8 cellular contexts compared by ENCODE assay signal in the genomic region with DNA sequence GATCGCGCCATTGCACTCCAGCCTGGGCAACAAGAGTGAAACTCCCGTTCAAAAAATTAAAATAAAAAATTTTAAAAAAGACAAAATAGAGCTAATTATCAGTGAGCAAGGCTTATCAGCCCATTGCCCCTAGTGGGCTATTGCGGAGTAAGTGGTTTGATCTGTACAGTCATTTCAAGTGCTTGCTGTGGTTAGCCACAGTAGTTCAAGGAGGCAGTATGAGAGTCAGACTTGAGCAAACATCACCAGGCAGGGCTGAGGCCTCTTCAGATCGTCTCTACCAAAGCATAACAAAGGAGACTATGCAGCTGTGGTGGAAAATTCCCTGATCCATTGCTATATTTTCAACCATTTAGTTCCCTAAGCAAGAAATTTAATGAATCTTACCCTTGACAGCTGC. TPM values are rescaled to one million over a fixed set of nuclear protein-coding genes. Genes with fewer than 3 reads are reported as not detected.
A peak's percentile ranks its signal among the peaks of the same experiment; 100 is the strongest.
DNase-seq lines count a peak whose midpoint lies in the region; ATAC-seq, FAIRE-seq and TF ChIP-seq lines count a peak whose summit lies in the region.

No MANE protein-coding gene starts in this region.

- peaks cover 0 to 13% (median 0%) of the 10 kb centered on the region in 3 donors for H3K36me3 Mint-ChIP-seq in CD8-positive, alpha-beta memory T cell
- H3K36me3 Mint-ChIP-seq in MCF 10A (ENCODE audit: insufficient read depth, unreplicated experiment): peaks cover 10% of the 10 kb centered on the region

- BruUV-seq in MCF 10A (replicated peaks; lab: Mats Ljungman, UMichigan): no TSS peak

- no peak overlapping the region for H3K4me3 ChIP-seq in CD8-positive, alpha-beta memory T cell (ENCODE audit: low read length)
- no peak overlapping the region for H3K4me3 ChIP-seq in Peyer's patch

- FAIRE-seq in urothelium cell line (lab: Jason Lieb, UNC): no peak

- H3K4me3 Mint-ChIP-seq in CD8-positive, alpha-beta memory T cell: peak overlapping the region in 3 of 7 donors; percentile 9 to 39 (median 17)
- H3K4me3 Mint-ChIP-seq in MCF 10A (ENCODE audit: unreplicated experiment): no peak overlapping the region

- no peak overlapping the region for H3K27ac ChIP-seq in CD8-positive, alpha-beta memory T cell (ENCODE audit: low read depth, low read length)
- H3K27ac ChIP-seq in Peyer's patch: no peak overlapping the region
- H3K27ac ChIP-seq in caudate nucleus (ENCODE audit: low read depth, low read length): no peak overlapping the region

- no peaks in the 10 kb centered on the region for H3K27me3 ChIP-seq in CD8-positive, alpha-beta memory T cell (ENCODE audit: insufficient read depth, low read length, poor library complexity, severe bottlenecking)
- H3K27me3 ChIP-seq in Peyer's patch: no peaks in the 10 kb centered on the region

- CTCF ChIA-PET in CD8-positive, alpha-beta memory T cell (lab: Charles Lee): interaction anchor here (0.8 to 1.8 kb wide), 5 partner anchors 10 to 539 kb away, joined by 3 to 17 read pairs (median 4); no protein-coding TSS in a partner anchor
- CTCF ChIA-PET in MCF 10A (lab: Yijun Ruan, JAX): interaction anchor here (1.1 to 1.7 kb wide), 3 partner anchors 10 to 91 kb away, joined by 3 to 4 read pairs (median 3); no protein-coding TSS in a partner anchor

- no peaks in the 10 kb centered on the region for H3K36me3 ChIP-seq in CD8-positive, alpha-beta memory T cell (ENCODE audit: insufficient read depth, low read length)
- H3K36me3 ChIP-seq in Peyer's patch: no peaks in the 10 kb centered on the region

- H3K4me1 Mint-ChIP-seq in CD8-positive, alpha-beta memory T cell: peaks cover 29 to 48% (median 41%) of the 10 kb centered on the region in 3 donors
- peaks cover 18% of the 10 kb centered on the region for H3K4me1 Mint-ChIP-seq in MCF 10A (ENCODE audit: insufficient read depth, unreplicated experiment)

- POLR2A ChIA-PET in CD8-positive, alpha-beta memory T cell (lab: Charles Lee): no interaction called here
- POLR2A ChIA-PET in MCF 10A (lab: Yijun Ruan, JAX): interaction anchor here (8.5 kb wide), 1 partner anchor 8 kb away, joined by 217 read pairs; a partner anchor contains a TSS

- peaks cover 14 to 21% of the 10 kb centered on the region in 2 donors for H3K27me3 Mint-ChIP-seq in CD8-positive, alpha-beta memory T cell
- H3K27me3 Mint-ChIP-seq in MCF 10A (ENCODE audit: insufficient read depth, unreplicated experiment): no peaks in the 10 kb centered on the region

- no peak for TF ChIP-seq POLR2A in Peyer's patch (IDR thresholded peaks at IDR 0.05)

- peak in 1 of 6 experiments; percentile 12 for TF ChIP-seq CTCF in Peyer's patch (IDR thresholded peaks at IDR 0.05)
- no peak for TF ChIP-seq CTCF in MCF 10A (IDR thresholded peaks at IDR 0.05; ENCODE audit: unreplicated experiment)

- H3K27ac Mint-ChIP-seq in CD8-positive, alpha-beta memory T cell: peak overlapping the region in 7 of 8 donors; percentile 10 to 48 (median 39)
- no peak overlapping the region for H3K27ac Mint-ChIP-seq in MCF 10A (ENCODE audit: low read depth, unreplicated experiment)

- ATAC-seq in GM19043 (IDR thresholded peaks at IDR 0.05; ENCODE audit: low read depth, unreplicated experiment): peak; percentile 94
- ATAC-seq in HG03097 (IDR thresholded peaks at IDR 0.05; ENCODE audit: low FRiP score, unreplicated experiment): peak; percentile 85

- intact Hi-C loops in MCF 10A (cut with micrococcal nuclease): no loop called here

- DNase-seq in CD8-positive, alpha-beta memory T cell: peak in 3 of 5 donors; percentile 48 to 78 (median 61)
- DNase-seq in Peyer's patch (peak in 2 of 3 donors; percentile 39 to 57), dermis blood vessel endothelial cell (peak; percentile 21), urothelium cell line (ENCODE audit: low spot score) (peak; percentile 66), caudate nucleus (lab: John Stamatoyannopoulos, UW) (no peak), MCF 10A (ENCODE audit: unreplicated experiment) (no peak)

- peaks cover 26% of the 10 kb centered on the region for H3K4me1 ChIP-seq in CD8-positive, alpha-beta memory T cell (ENCODE audit: insufficient read depth, low read length)
- H3K4me1 ChIP-seq in Peyer's patch: peaks cover 0 to 13% (median 7%) of the 10 kb centered on the region in 4 donors

- H3K9me3 Mint-ChIP-seq in CD8-positive, alpha-beta memory T cell: no peaks in the 10 kb centered on the region
- no peaks in the 10 kb centered on the region for H3K9me3 Mint-ChIP-seq in MCF 10A (ENCODE audit: unreplicated experiment)

- H3K9me3 ChIP-seq in CD8-positive, alpha-beta memory T cell (ENCODE audit: low read length): no peaks in the 10 kb centered on the region
- H3K9me3 ChIP-seq in Peyer's patch: no peaks in the 10 kb centered on the region

RNA-seq across cellular contexts. Expression of a gene that starts 4.3 kb away (rescaled TPM):
- total RNA-seq in CD8-positive, alpha-beta memory T cell: 1 to 10 TPM; 3.7 to 4.2 TPM
- 4.3 TPM for polyA plus RNA-seq in CD8-positive, alpha-beta memory T cell
- total RNA-seq in Peyer's patch (10 to 100 TPM; 52.7 to 70.1 (median 56.7) TPM), dermis blood vessel endothelial cell (49.9 and 57.9 TPM in 2 replicates), MCF 10A (2022) (28.3 and 28.7 TPM in 2 replicates)

RNA-seq across cellular contexts. Expression of a gene that starts 6.5 kb away (rescaled TPM):
- under 1 TPM; 0.24 to 0.64 TPM for total RNA-seq in CD8-positive, alpha-beta memory T cell
- polyA plus RNA-seq in CD8-positive, alpha-beta memory T cell: 0.16 TPM
- total RNA-seq in Peyer's patch (100 to 1,000 TPM in 2 of 4 donors, 10 to 100 TPM in 2; 75.5 to 323 (median 106) TPM), dermis blood vessel endothelial cell (308 and 569 TPM in 2 replicates), MCF 10A (2022) (8.7 and 10.6 TPM in 2 replicates)

Comparison
In these comparisons a context has a peak if more than half of its experiments do, and no peak if none do; other contexts are left out.
1. DNase-seq: peak in CD8-positive, alpha-beta memory T cell (3 of 5), Peyer's patch (2 of 3), dermis blood vessel endothelial cell (single experiment) and urothelium cell line (single experiment); none in caudate nucleus (0 of 61) and MCF 10A (single experiment).